ENCODE assay signal across 8 cellular contexts in the genomic region with DNA sequence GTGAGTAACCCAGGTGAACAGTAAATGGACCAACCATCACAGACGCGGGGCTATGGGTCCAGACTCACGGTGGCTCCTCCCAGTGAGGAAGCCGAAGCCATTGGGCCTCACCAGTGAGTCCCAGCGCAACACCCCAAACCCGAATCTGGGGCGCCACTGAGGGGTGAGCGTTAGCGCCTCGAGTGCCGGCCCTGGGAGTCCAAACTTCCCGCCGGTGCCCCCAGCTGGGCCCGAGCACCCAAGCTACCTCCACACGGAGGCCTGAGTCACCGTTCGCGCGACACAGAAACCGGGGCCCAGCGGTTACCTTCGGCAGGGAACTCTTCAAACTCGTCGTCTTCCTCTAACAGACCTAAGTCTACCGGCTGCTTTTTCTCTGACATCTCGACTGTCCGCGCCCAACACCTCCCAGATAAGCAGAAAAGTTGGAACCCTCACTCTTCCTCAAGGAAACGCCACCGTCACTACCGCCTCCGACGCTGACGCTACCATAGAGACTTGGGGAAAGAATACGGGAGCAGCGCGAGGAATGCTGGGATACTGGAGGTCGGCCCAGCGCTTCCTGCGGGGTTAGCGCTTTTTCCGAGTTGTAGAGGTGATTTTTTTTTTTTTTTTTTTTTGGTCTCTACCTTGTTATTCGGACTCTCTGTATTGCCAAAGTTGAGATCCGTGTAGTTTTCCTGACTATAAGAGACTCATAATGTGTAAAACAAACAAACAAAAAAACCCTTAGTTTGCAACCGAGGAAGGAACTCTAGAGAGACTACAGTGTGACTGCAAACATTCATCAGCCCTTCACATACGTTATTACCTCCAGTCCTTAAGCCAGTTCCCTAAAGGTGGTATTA. TPM values are rescaled to one million over a fixed set of nuclear protein-coding genes. Genes with fewer than 3 reads are reported as not detected.
A peak's percentile ranks its signal among the peaks of the same experiment; 100 is the strongest.
DNase-seq lines count a peak whose midpoint lies in the region; ATAC-seq, FAIRE-seq and TF ChIP-seq lines count a peak whose summit lies in the region.

Gene SEM1 (minus strand): TSS at position 466 of the 848 bp plus-strand sequence. CDS start 83 bp downstream, at position 383.

- POLR2A ChIA-PET in AG04449 (lab: Yijun Ruan, JAX) (no interaction called here), activated B cell treated with CpG ODN at 0.5 μM for 24 hours (lab: Charles Lee) (interaction anchor here (1.1 kb wide), 1 partner anchor 408 kb away, joined by 3 read pairs; the partner anchor contains the start of gene SDHAF3)

- peak within 1 kb of the TSS; percentile 100 for H3K4me3 Mint-ChIP-seq in activated B cell treated with CpG ODN at 0.5 μM for 24 hours

- intact Hi-C loops in activated B cell treated with CpG ODN at 0.5 μM for 24 hours (cut with micrococcal nuclease), result loop anchor here (1.0 to 10.0 kb wide), 2 partner anchors 385 to 408 kb away; partner anchors contain the start of genes SDHAF3 and SLC25A13

- DNase-seq in AG04449 (ENCODE audit: low read depth, low spot score), result peak; percentile 21
- peak; percentile 75 for DNase-seq in NCI-H2196 treated with DMSO at 0.1 percent for 48 hours (lab: John Stamatoyannopoulos, UW; ENCODE audit: unreplicated experiment)
- DNase-seq in activated B cell treated with CpG ODN at 0.5 μM for 24 hours, result peak; percentile 53
- DNase-seq in central memory CD4-positive, alpha-beta T cell, result peak; percentile 36
- DNase-seq in stimulated activated CD4-positive, alpha-beta T cell treated with anti-CD3 and anti-CD28 coated beads, Interleukin-12 subunit alpha, Interleukin-12 subunit beta, amount 100 ng/mL, for 4 hours, result peak; percentile 59

- H3K27me3 Mint-ChIP-seq in activated B cell treated with CpG ODN at 0.5 μM for 24 hours, result peaks cover 3% of the 10 kb centered on the region

- peaks cover 14% of the 10 kb centered on the region for H3K9me3 Mint-ChIP-seq in activated B cell treated with CpG ODN at 0.5 μM for 24 hours

- H3K4me1 Mint-ChIP-seq in activated B cell treated with CpG ODN at 0.5 μM for 24 hours, result peaks cover 40% of the 10 kb centered on the region

- peaks cover 30% of the 10 kb centered on the region for H3K36me3 Mint-ChIP-seq in activated B cell treated with CpG ODN at 0.5 μM for 24 hours (ENCODE audit: low read depth)

- CTCF ChIA-PET in AG04449 (lab: Yijun Ruan, JAX), result interaction anchor here (1.3 kb wide), 1 partner anchor 17 kb away, joined by 3 read pairs; no protein-coding TSS in a partner anchor
- CTCF ChIA-PET in activated B cell treated with CpG ODN at 0.5 μM for 24 hours (lab: Charles Lee), result no interaction called here

- peak within 1 kb of the TSS; percentile 82 for H3K4me3 ChIP-seq in AG04449 (ENCODE audit: low read depth, low read length)

- TF ChIP-seq CTCF in AG04449 (IDR thresholded peaks at IDR 0.05; ENCODE audit: insufficient read depth, low read length, missing control alignments) (no peak), activated B cell treated with CpG ODN at 0.5 μM for 24 hours (IDR thresholded peaks at IDR 0.05) (no peak)

- H3K27ac Mint-ChIP-seq in activated B cell treated with CpG ODN at 0.5 μM for 24 hours, result peak within 1 kb of the TSS; percentile 98

- FAIRE-seq in islet of Langerhans (lab: Jason Lieb, UNC), result peak; percentile 93

- ATAC-seq in GM18867 (IDR thresholded peaks at IDR 0.05; ENCODE audit: unreplicated experiment) (peak; percentile 90), HG03103 (IDR thresholded peaks at IDR 0.05; ENCODE audit: low read depth, unreplicated experiment) (peak; percentile 82), activated B cell treated with CpG ODN at 0.5 μM for 24 hours (ENCODE audit: low read depth) (peak; percentile 89)

RNA-seq across cellular contexts. Expression of gene SEM1, which starts in this region (rescaled TPM):
- total RNA-seq in activated B cell treated with CpG ODN at 0.5 μM for 24 hours, result 32.3 and 35.5 TPM in 2 replicates

Comparison
In these comparisons a context has a peak if more than half of its experiments do, and no peak if none do; other contexts are left out.
1. Peak in every context shown above with its lines: DNase-seq, ATAC-seq and H3K4me3 ChIP-seq.
2. DNase-seq: peak in every context shown above with its lines; median percentile 75 in NCI-H2196 treated with DMSO at 0.1 percent for 48 hours; 59 in stimulated activated CD4-positive, alpha-beta T cell treated with anti-CD3 and anti-CD28 coated beads, Interleukin-12 subunit alpha, Interleukin-12 subunit beta, amount 100 ng/mL, for 4 hours; 53 in activated B cell treated with CpG ODN at 0.5 μM for 24 hours; 36 in central memory CD4-positive, alpha-beta T cell; 21 in AG04449.